In genomic region chr14:64421166-64421565, GRCh38 we compare ENCODE assay signal across 2 cellular contexts.
A peak's percentile ranks its signal among the peaks of the same experiment; 100 is the strongest.
TF ChIP-seq lines count a peak whose summit lies in the region.

No MANE protein-coding gene starts in this region.

TF ChIP-seq in IMR-90, 13 proteins besides CTCF, POLR2A, EP300 and RAD21:
- TF ChIP-seq MAZ (IDR thresholded peaks at IDR 0.05; ENCODE audit: borderline replicate concordance, low read depth, low read length) (no peak), CHD1 (IDR thresholded peaks at IDR 0.05; ENCODE audit: low read depth, low read length) (no peak), CEBPB (IDR thresholded peaks at IDR 0.05; ENCODE audit: low read depth, low read length) (no peak), BHLHE40 (IDR thresholded peaks at IDR 0.05; ENCODE audit: low read depth, low read length) (no peak), SMC3 (IDR thresholded peaks at IDR 0.05; ENCODE audit: low read depth, low read length) (no peak), ELK1 (IDR thresholded peaks at IDR 0.05; ENCODE audit: borderline replicate concordance, low read depth, low read length) (no peak), NFE2L2 (IDR thresholded peaks at IDR 0.05; ENCODE audit: low read depth, low read length) (no peak), MXI1 (IDR thresholded peaks at IDR 0.05; ENCODE audit: borderline replicate concordance, low read depth, low read length) (no peak), FOS (IDR thresholded peaks at IDR 0.05; ENCODE audit: low read depth, low read length) (no peak), RFX5 (IDR thresholded peaks at IDR 0.05; ENCODE audit: low read depth, low read length) (no peak), RCOR1 (IDR thresholded peaks at IDR 0.05; ENCODE audit: insufficient replicate concordance, low read length) (no peak), MAFK (IDR thresholded peaks at IDR 0.05; ENCODE audit: low read depth, low read length) (no peak)
- TF ChIP-seq, protein P1, sequence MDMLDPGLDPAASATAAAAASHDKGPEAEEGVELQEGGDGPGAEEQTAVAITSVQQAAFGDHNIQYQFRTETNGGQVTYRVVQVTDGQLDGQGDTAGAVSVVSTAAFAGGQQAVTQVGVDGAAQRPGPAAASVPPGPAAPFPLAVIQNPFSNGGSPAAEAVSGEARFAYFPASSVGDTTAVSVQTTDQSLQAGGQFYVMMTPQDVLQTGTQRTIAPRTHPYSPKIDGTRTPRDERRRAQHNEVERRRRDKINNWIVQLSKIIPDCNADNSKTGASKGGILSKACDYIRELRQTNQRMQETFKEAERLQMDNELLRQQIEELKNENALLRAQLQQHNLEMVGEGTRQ (IDR thresholded peaks at IDR 0.05; ENCODE audit: low read depth, low read length) = no peak
TF ChIP-seq in IMR-90: peak in this region for 0.

TF ChIP-seq in K562, 482 proteins besides CTCF, POLR2A, EP300 and RAD21:
- TF ChIP-seq, protein P2, sequence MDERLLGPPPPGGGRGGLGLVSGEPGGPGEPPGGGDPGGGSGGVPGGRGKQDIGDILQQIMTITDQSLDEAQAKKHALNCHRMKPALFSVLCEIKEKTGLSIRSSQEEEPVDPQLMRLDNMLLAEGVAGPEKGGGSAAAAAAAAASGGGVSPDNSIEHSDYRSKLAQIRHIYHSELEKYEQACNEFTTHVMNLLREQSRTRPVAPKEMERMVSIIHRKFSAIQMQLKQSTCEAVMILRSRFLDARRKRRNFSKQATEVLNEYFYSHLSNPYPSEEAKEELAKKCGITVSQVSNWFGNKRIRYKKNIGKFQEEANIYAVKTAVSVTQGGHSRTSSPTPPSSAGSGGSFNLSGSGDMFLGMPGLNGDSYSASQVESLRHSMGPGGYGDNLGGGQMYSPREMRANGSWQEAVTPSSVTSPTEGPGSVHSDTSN (CRISPR knock-in tag; IDR thresholded peaks at IDR 0.05; ENCODE audit: low read depth) = no peak
- TF ChIP-seq, protein P2 (tag; conservative IDR thresholded peaks at IDR 0.05; ENCODE audit: low read depth) = peak; percentile 76
- peak; percentile 47 for TF ChIP-seq PKNOX1 (IDR thresholded peaks at IDR 0.05)
- TF ChIP-seq HEY1 (CRISPR knock-in tag; IDR thresholded peaks at IDR 0.05; ENCODE audit: borderline replicate concordance) = no peak
- peak; percentile 31 for TF ChIP-seq MEIS2 (IDR thresholded peaks at IDR 0.05; ENCODE audit: partially characterized antibody)
